Comparison of ENCODE assay signal across 14 cellular contexts in the genomic region with DNA sequence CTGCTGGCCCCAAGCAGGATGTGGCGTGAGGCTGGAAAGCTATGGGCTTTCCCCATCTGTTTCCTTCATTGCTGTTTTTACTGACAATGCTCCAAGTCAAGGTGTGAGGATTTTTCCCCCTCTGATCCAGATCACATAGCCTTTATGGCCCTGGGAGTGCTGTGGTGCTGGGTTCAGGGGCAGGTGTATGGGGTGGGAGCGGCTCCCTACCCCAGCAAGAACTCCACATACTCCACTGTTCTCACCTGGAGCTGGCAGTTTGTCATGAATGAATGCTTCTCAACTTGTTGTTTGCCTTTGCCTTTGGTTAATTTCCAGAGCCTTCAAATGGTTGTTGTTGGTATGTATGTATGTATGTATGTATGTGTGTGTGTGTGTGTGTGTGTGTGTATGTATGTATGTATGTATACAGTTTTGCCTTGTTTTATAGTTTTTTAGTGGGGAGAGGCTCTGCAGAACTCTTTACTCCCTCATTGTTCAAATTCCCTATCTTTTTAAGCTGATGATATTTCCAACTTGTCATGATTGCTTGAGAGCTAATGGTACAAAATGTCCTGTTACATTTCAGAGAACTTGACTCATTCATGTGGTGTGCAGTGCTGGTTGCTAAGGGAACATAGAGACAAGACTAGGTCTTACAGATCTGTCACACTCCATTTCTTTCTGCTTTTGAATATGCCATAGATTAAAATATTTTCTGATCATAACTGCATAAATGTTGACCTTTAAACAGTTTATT. TPM values are rescaled to one million over a fixed set of nuclear protein-coding genes. Genes with fewer than 3 reads are reported as not detected.
A peak's percentile ranks its signal among the peaks of the same experiment; 100 is the strongest.
DNase-seq lines count a peak whose midpoint lies in the region; ATAC-seq and TF ChIP-seq lines count a peak whose summit lies in the region.
"Had no signal": no experiment of that assay in that cellular context is flagged by ENCODE, and none has a peak within 500 bp of the region (broad histone marks: within the 10 kb centered on the region; RNA-seq: fewer than 3 reads in every experiment).

No MANE protein-coding gene starts in this region.

- TF ChIP-seq CTCF in sigmoid colon (IDR thresholded peaks at IDR 0.05) = no peak

- H3K4me3 Mint-ChIP-seq in stimulated activated naive CD8-positive, alpha-beta T cell treated with anti-CD3 and anti-CD28 coated beads, Interleukin-15, amount 100 ng/mL, for 72 hours = no peak overlapping the region
- H3K4me3 Mint-ChIP-seq: activated T-cell treated with anti-CD3 and anti-CD28 coated beads, Interleukin-2, amount 50 U/mL, for 24 hours had no signal

- intact Hi-C loops in sigmoid colon (cut with DNase I) = no loop called here

- peak in 1 of 4 donors; percentile 62 for TF ChIP-seq EP300 in sigmoid colon (IDR thresholded peaks at IDR 0.05)

- H3K27me3 ChIP-seq in sigmoid colon = peaks cover 0 to 3% (median 0%) of the 10 kb centered on the region in 3 donors
- H3K27me3 ChIP-seq: colonic mucosa had no signal

- H3K27me3 Mint-ChIP-seq in stimulated activated naive CD8-positive, alpha-beta T cell treated with anti-CD3 and anti-CD28 coated beads, Interleukin-15, amount 100 ng/mL, for 72 hours = peaks cover 35% of the 10 kb centered on the region

- H3K9me3 Mint-ChIP-seq in stimulated activated naive CD8-positive, alpha-beta T cell treated with anti-CD3 and anti-CD28 coated beads, Interleukin-15, amount 100 ng/mL, for 72 hours = no peaks in the 10 kb centered on the region
- H3K9me3 Mint-ChIP-seq: activated T-cell treated with anti-CD3 and anti-CD28 coated beads, Interleukin-2, amount 50 U/mL, for 24 hours had no signal

- no peak for DNase-seq in stimulated activated naive CD8-positive, alpha-beta T cell treated with anti-CD3 and anti-CD28 coated beads, Interleukin-15, amount 100 ng/mL, for 72 hours
- DNase-seq in stimulated activated naive CD8-positive, alpha-beta T cell treated with anti-CD3 and anti-CD28 coated beads, Interleukin-15, Interleukin-2, amounts not matched to agents 100 U/mL and 50 U/mL, for 24 hours = no peak
- DNase-seq in fibroblast of gingiva (ENCODE audit: low read depth) (peak; percentile 75), left kidney (ENCODE audit: low read depth, low spot score) (peak; percentile 41), sigmoid colon (no peak), NCI-H524 treated with DMSO at 0.1 percent for 48 hours (lab: John Stamatoyannopoulos, UW) (no peak)
- DNase-seq: activated CD4-positive, CD25-positive, alpha-beta regulatory T cell; activated T-cell treated with anti-CD3 and anti-CD28 coated beads, Interleukin-2, amount 50 U/mL, for 24 hours; colonic mucosa; NCI-H1105; NCI-H69 had no signal

- H3K27ac ChIP-seq in sigmoid colon = peak overlapping the region in 2 of 4 donors; percentile 28 to 51
- H3K27ac ChIP-seq: colonic mucosa had no signal

- peaks cover 9% of the 10 kb centered on the region for H3K4me1 Mint-ChIP-seq in stimulated activated naive CD8-positive, alpha-beta T cell treated with anti-CD3 and anti-CD28 coated beads, Interleukin-15, amount 100 ng/mL, for 72 hours

- H3K4me1 ChIP-seq in sigmoid colon = no peaks in the 10 kb centered on the region
- H3K4me1 ChIP-seq: A549, colonic mucosa had no signal

- ATAC-seq in stimulated activated naive CD8-positive, alpha-beta T cell treated with anti-CD3 and anti-CD28 coated beads, Interleukin-15, amount 100 ng/mL, for 72 hours = no peak
- no peak for ATAC-seq in stimulated activated naive CD8-positive, alpha-beta T cell treated with anti-CD3 and anti-CD28 coated beads, Interleukin-15, Interleukin-2, amounts not matched to agents 100 U/mL and 50 U/mL, for 24 hours
- ATAC-seq in GM21367 (IDR thresholded peaks at IDR 0.05; ENCODE audit: unreplicated experiment) (no peak), GM18870 (IDR thresholded peaks at IDR 0.05; ENCODE audit: unreplicated experiment) (no peak)
- ATAC-seq: A549 had no signal

- H3K9me3 ChIP-seq in sigmoid colon = no peaks in the 10 kb centered on the region
- H3K9me3 ChIP-seq: A549, colonic mucosa had no signal

- no peak overlapping the region for H3K4me3 ChIP-seq in sigmoid colon
- H3K4me3 ChIP-seq: A549, colonic mucosa had no signal

- peak overlapping the region; percentile 61 to 62 for H3K27ac Mint-ChIP-seq in stimulated activated naive CD8-positive, alpha-beta T cell treated with anti-CD3 and anti-CD28 coated beads, Interleukin-15, amount 100 ng/mL, for 72 hours
- H3K27ac Mint-ChIP-seq: activated T-cell treated with anti-CD3 and anti-CD28 coated beads, Interleukin-2, amount 50 U/mL, for 24 hours had no signal

- 56 to 81% methylated on average over 2 of the region's 2 CpGs for WGBS in sigmoid colon, 2 donors

- H3K36me3 ChIP-seq in sigmoid colon = no peaks in the 10 kb centered on the region
- H3K36me3 ChIP-seq: colonic mucosa had no signal

- no peak for TF ChIP-seq POLR2A in sigmoid colon (IDR thresholded peaks at IDR 0.05)

RNA-seq across cellular contexts. Expression of a gene that starts 36.6 kb away (rescaled TPM):
- total RNA-seq in sigmoid colon = under 1 TPM in 3 of 4 donors, not detected in 1; 0.14 to 0.83 (median 0.36) TPM
- polyA plus RNA-seq in sigmoid colon = 10 to 100 TPM in 1 of 3 donors, 1 to 10 TPM in 2; 6.2 to 24.6 (median 8.1) TPM
- polyA plus RNA-seq: A549 had no signal

Comparison
In these comparisons a context has a peak if more than half of its experiments do, and no peak if none do; other contexts are left out.
1. DNase-seq: peak in fibroblast of gingiva (single experiment) and left kidney (single experiment); none in stimulated activated naive CD8-positive, alpha-beta T cell treated with anti-CD3 and anti-CD28 coated beads, Interleukin-15, amount 100 ng/mL, for 72 hours (0 of 2), stimulated activated naive CD8-positive, alpha-beta T cell treated with anti-CD3 and anti-CD28 coated beads, Interleukin-15, Interleukin-2, amounts not matched to agents 100 U/mL and 50 U/mL, for 24 hours (single experiment), sigmoid colon (single experiment) and NCI-H524 treated with DMSO at 0.1 percent for 48 hours (single experiment).